In the genomic region with DNA sequence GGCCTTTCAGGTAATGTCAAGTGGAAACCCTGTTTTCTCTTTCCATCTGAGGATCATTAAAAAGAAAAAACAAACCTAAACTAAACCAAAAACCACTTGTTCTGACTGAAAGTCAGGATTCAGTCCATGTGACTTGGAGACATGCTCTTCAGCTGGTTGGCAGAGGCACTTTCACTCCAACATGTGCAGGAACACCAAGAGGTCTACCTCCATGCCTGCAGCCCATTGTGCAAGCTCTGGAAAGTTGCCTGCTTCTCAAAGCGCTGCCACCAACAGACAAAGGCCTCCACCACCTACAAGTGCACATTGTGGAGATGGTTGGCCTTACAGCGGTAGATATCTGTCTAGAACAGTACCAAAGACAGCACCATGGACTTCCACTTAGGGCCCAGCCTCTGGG, we compare ENCODE assay signal across 25 cellular contexts.
A peak's percentile ranks its signal among the peaks of the same experiment; 100 is the strongest.
DNase-seq lines count a peak whose midpoint lies in the region; FAIRE-seq and TF ChIP-seq lines count a peak whose summit lies in the region.
"Had no signal": no experiment of that assay in that cellular context is flagged by ENCODE, and none has a peak within 500 bp of the region (broad histone marks: within the 10 kb centered on the region; RNA-seq: fewer than 3 reads in every experiment).

No MANE protein-coding gene starts in this region.

- H3K23ac ChIP-seq in H1 (ENCODE audit: insufficient read length), result no peak overlapping the region

- no peaks in the 10 kb centered on the region for H3K4me1 ChIP-seq in H1 (replicated peaks in 1 of 4; ENCODE audit: control insufficient read depth in 3 of 4, insufficient read depth in 4 of 4, low read length in 3 of 4)
- H3K4me1 ChIP-seq in parathyroid adenoma, result peaks cover 14% of the 10 kb centered on the region
- H3K4me1 ChIP-seq: BE2C had no signal

- TF ChIP-seq POLR2A in GM12891 (IDR thresholded peaks at IDR 0.05; ENCODE audit: low read depth, low read length) (no peak), H1 (IDR thresholded peaks at IDR 0.05; ENCODE audit: control extremely low read depth in 1 of 2, low read depth in 2 of 2, low read length in 2 of 2) (no peak)

- no peak overlapping the region for H3K9ac ChIP-seq in H1 (replicated peaks in 1 of 4; ENCODE audit: extremely low read depth in 1 of 4, low read depth in 3 of 4, low read length in 3 of 4)
- no peak overlapping the region for H3K9ac ChIP-seq in parathyroid adenoma
- H3K9ac ChIP-seq: BLaER1 treated with 17β-estradiol and CSF1 and Interleukin-3, amounts not matched to agents 10 nM and 100 nM had no signal

- H3K27me3 ChIP-seq in H1 (replicated peaks in 1 of 4; ENCODE audit: control insufficient read depth in 3 of 4, extremely low read depth in 1 of 4, insufficient read depth in 3 of 4, low read length in 3 of 4) (no peaks in the 10 kb centered on the region), parathyroid adenoma (ENCODE audit: control insufficient read depth, insufficient read depth, low read length) (no peaks in the 10 kb centered on the region)
- H3K27me3 ChIP-seq: BE2C; BLaER1 treated with 17β-estradiol and CSF1 and Interleukin-3, amounts not matched to agents 10 nM and 100 nM had no signal

- no peak overlapping the region for H3K4ac ChIP-seq in H1 (replicated peaks; ENCODE audit: insufficient read length, low read depth, low read length)

- no peak overlapping the region for H2BK5ac ChIP-seq in H1 (ENCODE audit: low read depth, low read length)

- intact Hi-C loops in posterior cingulate gyrus (cut with DNase I), result no loop called here

- no peak for TF ChIP-seq EP300 in H1 (IDR thresholded peaks at IDR 0.05; ENCODE audit: borderline replicate concordance in 1 of 2, low read depth in 2 of 2, low read length in 2 of 2)

- H3K4me2 ChIP-seq in H1 (ENCODE audit: insufficient read depth in 1 of 2, low read depth in 2 of 2, low read length in 2 of 2) (no peak overlapping the region), parathyroid adenoma (ENCODE audit: low read length) (no peak overlapping the region)
- H3K4me2 ChIP-seq: GM23338 had no signal

- H3K4me3 ChIP-seq in H1 (ENCODE audit: extremely low read depth in 1 of 4, insufficient read depth in 2 of 4, low read depth in 3 of 4, low read length in 4 of 4) (no peak overlapping the region), parathyroid adenoma (ENCODE audit: low read depth, low read length) (no peak overlapping the region)
- H3K4me3 ChIP-seq: BLaER1 treated with 17β-estradiol and CSF1 and Interleukin-3, amounts not matched to agents 10 nM and 100 nM; GM12878; GM23338; HAP-1 had no signal

- peak overlapping the region; percentile 3; the same call in 1 of the 2 replicates for H2BK15ac ChIP-seq in H1 (ENCODE audit: low read length)

- H2AFZ ChIP-seq in H1 (ENCODE audit: low read length) (peak overlapping the region; percentile 72; the same call in 1 of the 2 replicates), parathyroid adenoma (peak overlapping the region; percentile 16)
- H2AFZ ChIP-seq: GM23338 had no signal

- FAIRE-seq in GM12891 (lab: Jason Lieb, UNC), result peak; percentile 20
- FAIRE-seq in H1 (lab: Jason Lieb, UNC), result no peak
- FAIRE-seq: A204.1, D721Med, GM12878, GM18507, H54 had no signal

- no peak overlapping the region for H2BK20ac ChIP-seq in H1 (ENCODE audit: low read length)

- H3K56ac ChIP-seq in H1 (replicated peaks; ENCODE audit: insufficient read length, low read depth, low read length), result no peak overlapping the region

- no peak overlapping the region for H3K18ac ChIP-seq in H1 (ENCODE audit: extremely low read depth, low read length)

- 96% methylated on average over 2 of the region's 2 CpGs; no CpG with 5 or more reads in 1 of the 2 experiments for WGBS in H1 (ENCODE audit: extremely low coverage in 1 of 2, insufficient coverage in 1 of 2, insufficient read length in 1 of 2, insufficient replicate concordance in 2 of 2, low coverage in 1 of 2, low lambda C conversion rate in 2 of 2, missing lambda C conversion rate in 1 of 2), 2 experiments

- H4K8ac ChIP-seq in H1 (ENCODE audit: extremely low read depth, insufficient read depth, low read length), result no peak overlapping the region; the same call in 1 of the 2 replicates

- no peak overlapping the region for H3K14ac ChIP-seq in H1 (ENCODE audit: insufficient read length)

- DNase-seq in GM12891 (ENCODE audit: insufficient read length, low spot score) (no peak), H1 (ENCODE audit: low read depth in 1 of 2, low spot score in 2 of 2) (no peak), midbrain (lab: John Stamatoyannopoulos, UW) (no peak), posterior cingulate gyrus (no peak), NOMO-1 (lab: John Stamatoyannopoulos, UW; ENCODE audit: unreplicated experiment in 2 of 2) (no peak)
- DNase-seq: ACHN; AML-193; BE2C; CD4-positive, alpha-beta T cell; CD8-positive, alpha-beta memory T cell; DMS 273 treated with DMSO at 0.1 percent for 48 hours; DMS79; EL; GDM1; HFFc6 had no signal

- no peaks in the 10 kb centered on the region for H3K79me1 ChIP-seq in H1 (ENCODE audit: low read depth, low read length)

- H3K79me2 ChIP-seq in H1 (ENCODE audit: control insufficient read depth in 1 of 2, insufficient read depth in 2 of 2, low read length in 2 of 2), result no peaks in the 10 kb centered on the region
- H3K79me2 ChIP-seq in parathyroid adenoma, result no peaks in the 10 kb centered on the region

- TF ChIP-seq RAD21 in H1 (IDR thresholded peaks at IDR 0.05 in 1 of 2, conservative IDR thresholded peaks at IDR 0.05 in 1 of 2; ENCODE audit: low read depth in 2 of 2, low read length in 2 of 2), result no peak

- POLR2A ChIA-PET in H1 (lab: Charles Lee; ENCODE audit: partially characterized antibody), result interaction anchor here (0.6 kb wide), 1 partner anchor 10 kb away, joined by 3 read pairs; no protein-coding TSS in a partner anchor

- no peaks in the 10 kb centered on the region for H3K9me3 ChIP-seq in H1 (ENCODE audit: insufficient read depth in 2 of 2, low read depth in 1 of 2, low read length in 1 of 2)
- H3K9me3 ChIP-seq in parathyroid adenoma (ENCODE audit: control insufficient read depth, low read length), result no peaks in the 10 kb centered on the region
- H3K9me3 ChIP-seq: BE2C, HAP-1 had no signal

- no peaks in the 10 kb centered on the region for H4K20me1 ChIP-seq in H1 (replicated peaks in 1 of 2; ENCODE audit: control insufficient read depth in 1 of 2, insufficient read depth in 2 of 2, low read length in 2 of 2)
- H4K20me1 ChIP-seq: BLaER1 treated with 17β-estradiol and CSF1 and Interleukin-3, amounts not matched to agents 10 nM and 100 nM had no signal

- no peak for TF ChIP-seq CTCF in H1 (IDR thresholded peaks at IDR 0.05; ENCODE audit: control extremely low read depth in 1 of 3, insufficient read depth in 1 of 3, low read depth in 1 of 3, low read length in 3 of 3)
- no peak for TF ChIP-seq CTCF in parathyroid adenoma (IDR thresholded peaks at IDR 0.05)

- CTCF ChIA-PET in H1 (lab: Charles Lee; ENCODE audit: partially characterized antibody), result interaction anchor here (1.1 kb wide), 1 partner anchor 95 kb away, joined by 3 read pairs; no protein-coding TSS in a partner anchor

- no peaks in the 10 kb centered on the region; the same call in 1 of the 2 replicates for H3K23me2 ChIP-seq in H1 (ENCODE audit: low read depth, low read length)

- no peak overlapping the region for H2BK12ac ChIP-seq in H1 (ENCODE audit: low read depth, low read length)

- H4K5ac ChIP-seq in H1 (ENCODE audit: insufficient read length, low read depth, low read length), result no peak overlapping the region

- H2AK5ac ChIP-seq in H1 (ENCODE audit: low read depth, low read length), result no peak overlapping the region

- H3K36me3 ChIP-seq in H1 (ENCODE audit: control insufficient read depth in 2 of 4, insufficient read depth in 4 of 4, low read length in 3 of 4) (no peaks in the 10 kb centered on the region), parathyroid adenoma (ENCODE audit: control insufficient read depth, insufficient read depth, low read length) (no peaks in the 10 kb centered on the region)
- H3K36me3 ChIP-seq: BE2C; BLaER1 treated with 17β-estradiol and CSF1 and Interleukin-3, amounts not matched to agents 10 nM and 100 nM; HAP-1 had no signal

- no peak overlapping the region for H3K27ac ChIP-seq in H1 (ENCODE audit: low read depth, low read length)
- no peak overlapping the region for H3K27ac ChIP-seq in parathyroid adenoma
- H3K27ac ChIP-seq: 22Rv1; BLaER1 treated with 17β-estradiol and CSF1 and Interleukin-3, amounts not matched to agents 10 nM and 100 nM had no signal

- no peak overlapping the region for H4K91ac ChIP-seq in H1 (replicated peaks; ENCODE audit: insufficient read length, low read length)

- no peak overlapping the region for H2BK120ac ChIP-seq in H1 (replicated peaks; ENCODE audit: low read depth, low read length)

TF ChIP-seq in GM12891, 5 proteins besides CTCF, POLR2A, EP300 and RAD21:
- TF ChIP-seq SPI1 (IDR thresholded peaks at IDR 0.05; ENCODE audit: low read depth, low read length), result no peak
- TF ChIP-seq POLR2AphosphoS5 (IDR thresholded peaks at IDR 0.05; ENCODE audit: low read depth, low read length), result no peak
- no peak for TF ChIP-seq POU2F2 (IDR thresholded peaks at IDR 0.05; ENCODE audit: low read depth, low read length)
- no peak for TF ChIP-seq TAF1 (IDR thresholded peaks at IDR 0.05; ENCODE audit: low read depth, low read length)
- no peak for TF ChIP-seq PAX5 (IDR thresholded peaks at IDR 0.05; ENCODE audit: insufficient read depth, low read length, severe bottlenecking)

TF ChIP-seq in H1, 55 proteins besides CTCF, POLR2A, EP300 and RAD21:
- TF ChIP-seq SP1 (IDR thresholded peaks at IDR 0.05; ENCODE audit: low read depth, low read length) (no peak), KDM4A (IDR thresholded peaks at IDR 0.05; ENCODE audit: low read depth, low read length, severe bottlenecking) (no peak)
